In genomic region chr22:39362932-39363331, GRCh38 we compare ENCODE assay signal across 30 cellular contexts. TPM values are rescaled to one million over a fixed set of nuclear protein-coding genes. Genes with fewer than 3 reads are reported as not detected.
DNase-seq lines count a peak whose midpoint lies in the region; ATAC-seq, FAIRE-seq and TF ChIP-seq lines count a peak whose summit lies in the region.
"Had no signal": no experiment of that assay in that cellular context is flagged by ENCODE, and none has a peak within 500 bp of the region (broad histone marks: within the 10 kb centered on the region; RNA-seq: fewer than 3 reads in every experiment).

No MANE protein-coding gene starts in this region.

- no peak for FAIRE-seq in H54 (lab: Jason Lieb, UNC)
- FAIRE-seq: A204.1, astrocyte, GM12878, TTC549 had no signal

- H3K9ac ChIP-seq in BLaER1 (peak overlapping the region; percentile 72; the same call in 1 of the 2 replicates), neuronal stem cell (ENCODE audit: low read depth, low read length, poor library complexity) (no peak overlapping the region)

- no peak overlapping the region for H2BK12ac ChIP-seq in neuronal stem cell (ENCODE audit: low read length)

- H2BK120ac ChIP-seq in neuronal stem cell (ENCODE audit: low read depth, low read length) = no peak overlapping the region

- peaks cover 13% of the 10 kb centered on the region for H3K79me1 ChIP-seq in neuronal stem cell (ENCODE audit: low read depth, low read length)

- H3K14ac ChIP-seq in neuronal stem cell (ENCODE audit: low read length) = no peak overlapping the region

- H3K18ac ChIP-seq in neuronal stem cell (ENCODE audit: low read length) = no peak overlapping the region

- peaks cover 8% of the 10 kb centered on the region for H3K4me1 Mint-ChIP-seq in endothelial cell (ENCODE audit: unreplicated experiment)
- peaks cover 8% of the 10 kb centered on the region for H3K4me1 Mint-ChIP-seq in activated CD4-positive, alpha-beta T cell treated with anti-CD3 and anti-CD28 coated beads, Interleukin-2, amount 10 ng/mL, durations not matched to agents 7 days and 5 days
- H3K4me1 Mint-ChIP-seq: T-cell had no signal

- POLR2A ChIA-PET in activated CD4-positive, alpha-beta T cell treated with anti-CD3 and anti-CD28 coated beads, Interleukin-2, amount 10 ng/mL, durations not matched to agents 7 days and 5 days (lab: Charles Lee) = no interaction called here

- no peaks in the 10 kb centered on the region for H3K9me3 Mint-ChIP-seq in endothelial cell (ENCODE audit: unreplicated experiment)
- no peaks in the 10 kb centered on the region for H3K9me3 Mint-ChIP-seq in activated CD4-positive, alpha-beta T cell treated with anti-CD3 and anti-CD28 coated beads, Interleukin-2, amount 10 ng/mL, durations not matched to agents 7 days and 5 days
- H3K9me3 Mint-ChIP-seq: activated T-cell treated with anti-CD3 and anti-CD28 coated beads, Interleukin-2, amount 50 U/mL, for 4 hours; naive thymus-derived CD8-positive, alpha-beta T cell; T-cell had no signal

- no peak overlapping the region for H3K4ac ChIP-seq in neuronal stem cell (ENCODE audit: low read length)

- peaks cover 96% of the 10 kb centered on the region for H3K4me1 ChIP-seq in BLaER1
- H3K4me1 ChIP-seq in neuronal stem cell (ENCODE audit: control insufficient read depth in 2 of 2, insufficient read depth in 1 of 2, low read depth in 1 of 2, low read length in 2 of 2) = peaks cover 0 to 22% of the 10 kb centered on the region in 2 donors

- H2AFZ ChIP-seq in neuronal stem cell (ENCODE audit: low read length) = no peak overlapping the region

- DNase-seq in WERI-Rb-1 (no peak), endothelial cell (ENCODE audit: low spot score) (no peak), neuronal stem cell (ENCODE audit: low spot score) (no peak), H54 (ENCODE audit: insufficient read length, low spot score) (no peak), NCI-H2081 treated with DMSO at 0.1 percent for 48 hours (lab: John Stamatoyannopoulos, UW) (no peak)
- no peak for DNase-seq in activated CD4-positive, alpha-beta T cell treated with anti-CD3 and anti-CD28 coated beads, Interleukin-2, amount 10 ng/mL, durations not matched to agents 7 days and 5 days
- DNase-seq: activated CD4-positive, alpha-beta T cell treated with anti-CD3 and anti-CD28 coated beads for 36 hours; activated naive CD4-positive, alpha-beta T cell treated with Interleukin-2 at 50 U/mL for 16 hours; activated T-cell treated with anti-CD3 and anti-CD28 coated beads, Interleukin-2, amount 50 U/mL, for 4 hours; central memory CD4-positive, alpha-beta T cell; DMS79; head of caudate nucleus; left ventricle myocardium superior; midbrain; NCI-H1092; NCI-H187 treated with DMSO at 0.1 percent for 48 hours; NCI-H2227 treated with DMSO at 0.1 percent for 48 hours; NCI-H69; T-cell had no signal

- no CpG with 5 or more reads among the region's 4 CpGs for WGBS in neuronal stem cell (ENCODE audit: extremely low coverage in 2 of 2, insufficient read length in 2 of 2, insufficient replicate concordance in 1 of 2), 2 donors

- no peak overlapping the region for H3K4me3 ChIP-seq in BLaER1
- peak overlapping the region; percentile 12; the same call in 1 of the 2 replicates for H3K4me3 ChIP-seq in WERI-Rb-1 (ENCODE audit: low read depth, low read length)
- H3K4me3 ChIP-seq in neuronal stem cell (ENCODE audit: low read length in 2 of 2) = no peak overlapping the region
- H3K4me3 ChIP-seq: GM12878, SJCRH30 had no signal

- H3K4me3 Mint-ChIP-seq in endothelial cell (ENCODE audit: unreplicated experiment) = peak overlapping the region; percentile 72
- no peak overlapping the region for H3K4me3 Mint-ChIP-seq in activated CD4-positive, alpha-beta T cell treated with anti-CD3 and anti-CD28 coated beads, Interleukin-2, amount 10 ng/mL, durations not matched to agents 7 days and 5 days
- H3K4me3 Mint-ChIP-seq: activated CD4-positive, alpha-beta T cell treated with anti-CD3 and anti-CD28 coated beads for 36 hours; activated T-cell treated with anti-CD3 and anti-CD28 coated beads, Interleukin-2, amount 50 U/mL, for 4 hours; B cell; naive thymus-derived CD8-positive, alpha-beta T cell; T-cell had no signal

- H4K91ac ChIP-seq in neuronal stem cell (ENCODE audit: low read depth, low read length, poor library complexity) = no peak overlapping the region

- H2BK15ac ChIP-seq in neuronal stem cell (ENCODE audit: low read length) = no peak overlapping the region

- no peak overlapping the region for H3K27ac Mint-ChIP-seq in endothelial cell (ENCODE audit: unreplicated experiment)
- no peak overlapping the region for H3K27ac Mint-ChIP-seq in activated CD4-positive, alpha-beta T cell treated with anti-CD3 and anti-CD28 coated beads, Interleukin-2, amount 10 ng/mL, durations not matched to agents 7 days and 5 days
- H3K27ac Mint-ChIP-seq: activated CD4-positive, alpha-beta T cell treated with anti-CD3 and anti-CD28 coated beads for 36 hours; B cell; T-cell had no signal

- H2AK5ac ChIP-seq in neuronal stem cell (ENCODE audit: low read depth, low read length) = peak overlapping the region; percentile 48

- H3K27me3 ChIP-seq in BLaER1 = no peaks in the 10 kb centered on the region
- H3K27me3 ChIP-seq in WERI-Rb-1 (ENCODE audit: insufficient read depth, low read depth, severe bottlenecking) = no peaks in the 10 kb centered on the region
- no peaks in the 10 kb centered on the region for H3K27me3 ChIP-seq in neuronal stem cell (ENCODE audit: control insufficient read depth in 3 of 3, insufficient read depth in 3 of 3, low read depth in 1 of 3, low read length in 3 of 3)
- H3K27me3 ChIP-seq: SJCRH30 had no signal

- H3K23ac ChIP-seq in neuronal stem cell (ENCODE audit: low read depth, low read length, poor library complexity) = no peak overlapping the region

- peaks cover 3% of the 10 kb centered on the region for H3K36me3 Mint-ChIP-seq in endothelial cell (ENCODE audit: low read depth, unreplicated experiment)
- no peaks in the 10 kb centered on the region for H3K36me3 Mint-ChIP-seq in activated CD4-positive, alpha-beta T cell treated with anti-CD3 and anti-CD28 coated beads, Interleukin-2, amount 10 ng/mL, durations not matched to agents 7 days and 5 days (ENCODE audit: low read depth)
- H3K36me3 Mint-ChIP-seq: T-cell had no signal

- ATAC-seq in GM21825 (IDR thresholded peaks at IDR 0.05; ENCODE audit: unreplicated experiment) = no peak
- ATAC-seq: activated CD4-positive, alpha-beta T cell treated with anti-CD3 and anti-CD28 coated beads for 36 hours; activated T-cell treated with anti-CD3 and anti-CD28 coated beads, Interleukin-2, amount 50 U/mL, for 4 hours; GM12878; HCT116; naive thymus-derived CD8-positive, alpha-beta T cell; T-cell had no signal

- H3K27ac ChIP-seq in BLaER1 = peak overlapping the region; percentile 88
- H3K27ac ChIP-seq in WERI-Rb-1 = peak overlapping the region; percentile 95
- no peak overlapping the region for H3K27ac ChIP-seq in neuronal stem cell (replicated peaks; ENCODE audit: low read length)
- H3K27ac ChIP-seq: HL-60 had no signal

- no peak for TF ChIP-seq CTCF in WERI-Rb-1 (IDR thresholded peaks at IDR 0.05; ENCODE audit: low read depth, low read length)
- no peak for TF ChIP-seq CTCF in endothelial cell (IDR thresholded peaks at IDR 0.05; ENCODE audit: unreplicated experiment)

- peak overlapping the region; percentile 86 for H3K4me2 ChIP-seq in BLaER1
- no peak overlapping the region for H3K4me2 ChIP-seq in neuronal stem cell (ENCODE audit: insufficient read depth, low read length, poor library complexity, severe bottlenecking)

- peak overlapping the region; percentile 56 for H2BK5ac ChIP-seq in neuronal stem cell (ENCODE audit: low read length)

- CTCF ChIA-PET in activated CD4-positive, alpha-beta T cell treated with anti-CD3 and anti-CD28 coated beads, Interleukin-2, amount 10 ng/mL, durations not matched to agents 7 days and 5 days (lab: Charles Lee) = no interaction called here

- no peak for TF ChIP-seq POLR2A in H54 (IDR thresholded peaks at IDR 0.05; ENCODE audit: low read depth, low read length)

- peaks cover 55% of the 10 kb centered on the region for H4K20me1 ChIP-seq in BLaER1

- H3K9me3 ChIP-seq in BLaER1 (no peaks in the 10 kb centered on the region), WERI-Rb-1 (ENCODE audit: severe bottlenecking) (no peaks in the 10 kb centered on the region), neuronal stem cell (replicated peaks in 1 of 2; ENCODE audit: control insufficient read depth in 2 of 2, insufficient read depth in 1 of 2, low read depth in 1 of 2, low read length in 2 of 2) (no peaks in the 10 kb centered on the region)
- H3K9me3 ChIP-seq: SJCRH30 had no signal

- peaks cover 17% of the 10 kb centered on the region for H3K27me3 Mint-ChIP-seq in endothelial cell (ENCODE audit: unreplicated experiment)
- peaks cover 2% of the 10 kb centered on the region for H3K27me3 Mint-ChIP-seq in activated CD4-positive, alpha-beta T cell treated with anti-CD3 and anti-CD28 coated beads, Interleukin-2, amount 10 ng/mL, durations not matched to agents 7 days and 5 days
- H3K27me3 Mint-ChIP-seq: activated CD4-positive, alpha-beta T cell treated with anti-CD3 and anti-CD28 coated beads for 36 hours; B cell; naive thymus-derived CD8-positive, alpha-beta T cell; T-cell had no signal

- peaks cover 26% of the 10 kb centered on the region for H3K36me3 ChIP-seq in BLaER1
- H3K36me3 ChIP-seq in WERI-Rb-1 = peaks cover 23% of the 10 kb centered on the region
- peaks cover 6 to 9% of the 10 kb centered on the region in 2 donors for H3K36me3 ChIP-seq in neuronal stem cell (replicated peaks in 1 of 2; ENCODE audit: control insufficient read depth in 2 of 2, insufficient read depth in 2 of 2, low read length in 2 of 2)
- H3K36me3 ChIP-seq: SJCRH30 had no signal

- H4K8ac ChIP-seq in neuronal stem cell (ENCODE audit: low read depth, low read length) = no peak overlapping the region

RNA-seq across cellular contexts. Expression of gene SYNGR1, which starts 13.1 kb away (rescaled TPM):
- total RNA-seq in endothelial cell (ENCODE audit: unreplicated experiment) = 2.9 TPM
- polyA plus RNA-seq in neuronal stem cell (2013, experiment 1 of 2) = 27.7 TPM
- polyA plus RNA-seq in neuronal stem cell (2013, experiment 2 of 2) = 26.2 TPM
- total RNA-seq in activated CD4-positive, alpha-beta T cell treated with anti-CD3 and anti-CD28 coated beads, Interleukin-2, amount 10 ng/mL, durations not matched to agents 7 days and 5 days = under 1 TPM; 0.42 to 0.77 TPM

RNA-seq across cellular contexts. Expression of gene TAB1, which starts 36.6 kb away (rescaled TPM):
- 24.0 TPM for total RNA-seq in endothelial cell (ENCODE audit: unreplicated experiment)
- polyA plus RNA-seq in neuronal stem cell (2013, experiment 1 of 2) = 25.7 TPM
- 24.2 TPM for polyA plus RNA-seq in neuronal stem cell (2013, experiment 2 of 2)
- total RNA-seq in activated CD4-positive, alpha-beta T cell treated with anti-CD3 and anti-CD28 coated beads, Interleukin-2, amount 10 ng/mL, durations not matched to agents 7 days and 5 days = 10 to 100 TPM; 36.4 to 40.8 TPM

RNA-seq across cellular contexts. Expression of gene RPL3, which starts 43.5 kb away (rescaled TPM):
- total RNA-seq in endothelial cell (ENCODE audit: unreplicated experiment) = 2,149 TPM
- polyA plus RNA-seq in neuronal stem cell (2013, experiment 1 of 2) = 3,109 TPM
- polyA plus RNA-seq in neuronal stem cell (2013, experiment 2 of 2) = 3,051 TPM
- 1,000 to 10,000 TPM; 1,621 to 1,780 TPM for total RNA-seq in activated CD4-positive, alpha-beta T cell treated with anti-CD3 and anti-CD28 coated beads, Interleukin-2, amount 10 ng/mL, durations not matched to agents 7 days and 5 days
